ENCODE assay signal across 1 cellular context in the genomic region with DNA sequence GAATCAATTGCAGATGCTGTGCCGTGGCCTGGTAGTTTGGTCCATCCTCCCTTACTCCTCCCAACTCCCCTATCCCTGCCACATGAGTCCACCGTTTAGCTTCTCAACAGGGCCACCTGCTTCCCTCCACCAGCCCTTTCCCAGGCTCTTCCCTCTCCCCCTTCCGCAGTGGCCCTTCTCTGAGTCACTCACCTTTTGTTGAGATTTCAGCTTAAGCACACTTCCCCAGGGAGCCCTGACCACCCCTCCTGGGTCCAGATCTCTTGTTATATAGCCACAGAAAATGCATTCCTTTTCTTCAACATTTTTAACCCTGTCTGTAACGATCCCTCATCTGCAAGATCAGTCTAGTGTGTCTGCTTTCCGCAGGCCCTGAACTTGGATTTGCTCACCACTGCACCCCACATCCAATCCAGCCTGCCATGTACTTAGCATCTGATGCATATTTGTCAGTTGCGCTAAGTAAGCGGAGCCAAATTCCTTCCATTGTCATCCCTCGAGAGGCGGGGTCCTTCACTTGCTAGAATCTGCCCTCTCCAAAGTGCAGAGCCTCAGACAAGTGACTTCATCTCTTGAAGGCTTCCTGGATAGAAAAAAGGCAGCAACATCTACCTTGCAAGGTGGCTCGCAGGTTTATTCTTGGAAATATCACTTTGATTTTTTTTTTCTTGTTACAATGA.
TF ChIP-seq lines count a peak whose summit lies in the region.

No MANE protein-coding gene starts in this region.

TF ChIP-seq in SK-N-SH, 30 proteins besides CTCF, POLR2A, EP300 and RAD21 (continued from another document):
- TF ChIP-seq, protein P1, sequence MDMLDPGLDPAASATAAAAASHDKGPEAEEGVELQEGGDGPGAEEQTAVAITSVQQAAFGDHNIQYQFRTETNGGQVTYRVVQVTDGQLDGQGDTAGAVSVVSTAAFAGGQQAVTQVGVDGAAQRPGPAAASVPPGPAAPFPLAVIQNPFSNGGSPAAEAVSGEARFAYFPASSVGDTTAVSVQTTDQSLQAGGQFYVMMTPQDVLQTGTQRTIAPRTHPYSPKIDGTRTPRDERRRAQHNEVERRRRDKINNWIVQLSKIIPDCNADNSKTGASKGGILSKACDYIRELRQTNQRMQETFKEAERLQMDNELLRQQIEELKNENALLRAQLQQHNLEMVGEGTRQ (IDR thresholded peaks at IDR 0.05; ENCODE audit: borderline replicate concordance, low read depth, low read length) = no peak
- no peak for TF ChIP-seq MEF2A (IDR thresholded peaks at IDR 0.05; ENCODE audit: borderline replicate concordance, low read depth)
- no peak for TF ChIP-seq TAF1 (IDR thresholded peaks at IDR 0.05; ENCODE audit: borderline replicate concordance, low read depth, low read length)
- TF ChIP-seq GABPA (IDR thresholded peaks at IDR 0.05; ENCODE audit: low read depth) = no peak
- TF ChIP-seq RCOR1 (IDR thresholded peaks at IDR 0.05; ENCODE audit: low read length) = no peak
- TF ChIP-seq SIN3A (IDR thresholded peaks at IDR 0.05; ENCODE audit: borderline replicate concordance, low read depth, low read length) = no peak
- TF ChIP-seq TCF12 (IDR thresholded peaks at IDR 0.05) = no peak
- TF ChIP-seq NFIC (IDR thresholded peaks at IDR 0.05; ENCODE audit: borderline replicate concordance) = no peak
- TF ChIP-seq, protein P2, sequence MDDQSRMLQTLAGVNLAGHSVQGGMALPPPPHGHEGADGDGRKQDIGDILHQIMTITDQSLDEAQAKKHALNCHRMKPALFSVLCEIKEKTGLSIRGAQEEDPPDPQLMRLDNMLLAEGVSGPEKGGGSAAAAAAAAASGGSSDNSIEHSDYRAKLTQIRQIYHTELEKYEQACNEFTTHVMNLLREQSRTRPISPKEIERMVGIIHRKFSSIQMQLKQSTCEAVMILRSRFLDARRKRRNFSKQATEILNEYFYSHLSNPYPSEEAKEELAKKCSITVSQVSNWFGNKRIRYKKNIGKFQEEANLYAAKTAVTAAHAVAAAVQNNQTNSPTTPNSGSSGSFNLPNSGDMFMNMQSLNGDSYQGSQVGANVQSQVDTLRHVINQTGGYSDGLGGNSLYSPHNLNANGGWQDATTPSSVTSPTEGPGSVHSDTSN (IDR thresholded peaks at IDR 0.05) = no peak
- TF ChIP-seq FOXJ3 (CRISPR knock-in tag; IDR thresholded peaks at IDR 0.05) = no peak
